In genomic region chr14:69625299-69626131, GRCh38 we compare ENCODE assay signal across 8 cellular contexts. TPM values are rescaled to one million over a fixed set of nuclear protein-coding genes. Genes with fewer than 3 reads are reported as not detected.
DNase-seq lines count a peak whose midpoint lies in the region; ATAC-seq and TF ChIP-seq lines count a peak whose summit lies in the region.

No MANE protein-coding gene starts in this region.

- H3K4me3 Mint-ChIP-seq in CD4-positive, alpha-beta T cell, result peak overlapping the region; percentile 79

- H3K27me3 Mint-ChIP-seq in CD4-positive, alpha-beta T cell, result no peaks in the 10 kb centered on the region

- peak; percentile 48 to 66 (median 56) for DNase-seq in CD4-positive, alpha-beta T cell
- DNase-seq in KG1 (lab: John Stamatoyannopoulos, UW), result peak; percentile 78
- peak; percentile 66 for DNase-seq in activated T-cell treated with anti-CD3 and anti-CD28 coated beads for 24 hours (ENCODE audit: low read depth)
- peak in 1 of 2 donors; percentile 73 for DNase-seq in fibroblast of lung (ENCODE audit: low read depth in 2 of 2)
- no peak for DNase-seq in sciatic nerve (ENCODE audit: low spot score)
- DNase-seq in inferior parietal cortex (ENCODE audit: extremely low spot score), result no peak
- no peak for DNase-seq in NCI-H69 (lab: John Stamatoyannopoulos, UW)

- peak overlapping the region; percentile 63 for H2AFZ ChIP-seq in fibroblast of lung (ENCODE audit: low read length)

- H3K4me2 ChIP-seq in fibroblast of lung (ENCODE audit: extremely low read depth, insufficient read depth, low read length), result no peak overlapping the region

- H3K36me3 Mint-ChIP-seq in CD4-positive, alpha-beta T cell (ENCODE audit: low read depth), result no peaks in the 10 kb centered on the region

- peaks cover 21% of the 10 kb centered on the region for H3K4me1 ChIP-seq in fibroblast of lung (ENCODE audit: control insufficient read depth, extremely low read depth, insufficient read depth, low read length)

- peak overlapping the region; percentile 85 for H3K27ac Mint-ChIP-seq in CD4-positive, alpha-beta T cell

- no peaks in the 10 kb centered on the region for H3K9me3 ChIP-seq in CD4-positive, alpha-beta T cell (ENCODE audit: control insufficient read depth, low read length)
- no peaks in the 10 kb centered on the region for H3K9me3 ChIP-seq in fibroblast of lung (ENCODE audit: control insufficient read depth, insufficient read depth, low read depth, low read length)

- POLR2A ChIA-PET in CD4-positive, alpha-beta T cell (lab: Charles Lee), result interaction anchor here (0.9 to 2.5 kb wide), 7 partner anchors 10 to 141 kb away, joined by 4 to 28 read pairs (median 7); partner anchors contain the start of genes SRSF5 and SUSD6

- no peaks in the 10 kb centered on the region for H3K36me3 ChIP-seq in fibroblast of lung (ENCODE audit: control insufficient read depth, insufficient read depth, low read length)

- peak; percentile 90 for ATAC-seq in CD4-positive, alpha-beta T cell (ENCODE audit: poor library complexity)
- ATAC-seq in GM21390 (IDR thresholded peaks at IDR 0.05; ENCODE audit: unreplicated experiment) (peak; percentile 85), sciatic nerve (peak; percentile 85)

- H3K4me1 Mint-ChIP-seq in CD4-positive, alpha-beta T cell (ENCODE audit: low read depth), result peaks cover 93% of the 10 kb centered on the region

- intact Hi-C loops in CD4-positive, alpha-beta T cell (cut with DNase I, micrococcal nuclease), result loop anchor here in 1 of 2 experiments (1.0 to 2.0 kb wide), 2 partner anchors 10 to 13 kb away; no protein-coding TSS in a partner anchor
- intact Hi-C loops in sciatic nerve (cut with DNase I), result no loop called here

- peaks cover 35% of the 10 kb centered on the region for H3K79me2 ChIP-seq in fibroblast of lung (ENCODE audit: control insufficient read depth, insufficient read depth, low read length)

- H4K20me1 ChIP-seq in fibroblast of lung (ENCODE audit: control insufficient read depth, extremely low read depth, insufficient read depth, low read length), result no peaks in the 10 kb centered on the region

- peak overlapping the region; percentile 46 for H3K27ac ChIP-seq in CD4-positive, alpha-beta T cell (ENCODE audit: low read depth, low read length)
- no peak overlapping the region for H3K27ac ChIP-seq in fibroblast of lung (ENCODE audit: insufficient read depth, low read length)

- H3K27me3 ChIP-seq in CD4-positive, alpha-beta T cell (ENCODE audit: control insufficient read depth, insufficient read depth, low read length), result no peaks in the 10 kb centered on the region
- H3K27me3 ChIP-seq in fibroblast of lung (ENCODE audit: control insufficient read depth, insufficient read depth, low read length), result no peaks in the 10 kb centered on the region

- no peak overlapping the region for H3K9ac ChIP-seq in fibroblast of lung (ENCODE audit: insufficient read depth, low read length)

- CTCF ChIA-PET in CD4-positive, alpha-beta T cell (lab: Charles Lee), result interaction anchor here (1.3 kb wide), 1 partner anchor 11 kb away, joined by 3 read pairs; no protein-coding TSS in a partner anchor

- no peak overlapping the region for H3K4me3 ChIP-seq in fibroblast of lung (replicated peaks in 1 of 4; ENCODE audit: control extremely low read depth in 1 of 4, insufficient read depth in 1 of 4, low read depth in 3 of 4, low read length in 4 of 4)

- TF ChIP-seq CTCF in CD4-positive, alpha-beta T cell (IDR thresholded peaks at IDR 0.05), result no peak
- no peak for TF ChIP-seq CTCF in fibroblast of lung (conservative IDR thresholded peaks at IDR 0.05 in 1 of 2, IDR thresholded peaks at IDR 0.05 in 1 of 2; ENCODE audit: low read depth in 1 of 2, low read length in 2 of 2)

- H3K9me3 Mint-ChIP-seq in CD4-positive, alpha-beta T cell, result no peaks in the 10 kb centered on the region

RNA-seq across cellular contexts. Expression of gene SUSD6, which starts 14.1 kb away (rescaled TPM):
- 10 to 100 TPM; 93.7 to 95.1 TPM for total RNA-seq in CD4-positive, alpha-beta T cell
- total RNA-seq in fibroblast of lung (5.6 and 9.1 TPM in 2 replicates), sciatic nerve (68.9 TPM)
- polyA plus RNA-seq in fibroblast of lung, result 9.2 and 11.4 TPM in 2 replicates
- 7.2 and 9.7 TPM in 2 replicates for polyA plus RNA-seq in fibroblast of lung (2012)
- 18.3 and 25.3 TPM in 2 replicates for polyA minus RNA-seq in fibroblast of lung (ENCODE audit: low replicate concordance)

RNA-seq across cellular contexts. Expression of gene CCDC177, which starts 50.8 kb away (rescaled TPM):
- total RNA-seq in CD4-positive, alpha-beta T cell, result not detected
- not detected in 2 replicates for total RNA-seq in fibroblast of lung
- not detected in 2 replicates for polyA plus RNA-seq in fibroblast of lung
- polyA plus RNA-seq in fibroblast of lung (2012), result not detected in 2 replicates
- polyA minus RNA-seq in fibroblast of lung (ENCODE audit: low replicate concordance), result not detected in 2 replicates
- total RNA-seq in sciatic nerve, result not detected

Comparison
In these comparisons a context has a peak if more than half of its experiments do, and no peak if none do; other contexts are left out.
1. DNase-seq: peak in CD4-positive, alpha-beta T cell (10 of 10), KG1 (single experiment) and activated T-cell treated with anti-CD3 and anti-CD28 coated beads for 24 hours (single experiment); none in sciatic nerve (single experiment), inferior parietal cortex (single experiment) and NCI-H69 (single experiment).
2. Peak in every context shown above with its lines, with median percentiles within 50 percentile points of each other: ATAC-seq.